8 cellular contexts compared by ENCODE assay signal in genomic region chr6:152948150-152948768, GRCh38. TPM values are rescaled to one million over a fixed set of nuclear protein-coding genes. Genes with fewer than 3 reads are reported as not detected.
DNase-seq lines count a peak whose midpoint lies in the region; ATAC-seq and TF ChIP-seq lines count a peak whose summit lies in the region.

No MANE protein-coding gene starts in this region.

- peak; percentile 27 for DNase-seq in AG08396 (ENCODE audit: low spot score)
- DNase-seq in NAMALWA (ENCODE audit: low spot score), result peak; percentile 68
- no peak for DNase-seq in left cardiac atrium
- no peak for DNase-seq in sciatic nerve (ENCODE audit: low spot score)
- DNase-seq in activated naive CD4-positive, alpha-beta T cell (lab: John Stamatoyannopoulos, UW), result no peak

- no peak overlapping the region for H3K4me3 ChIP-seq in WI38 (ENCODE audit: low read depth, low read length)

- TF ChIP-seq CTCF in GM12874 (IDR thresholded peaks at IDR 0.05; ENCODE audit: insufficient read depth, low read depth, low read length) (peak; percentile 48; the same call in 1 of the 2 replicates), WI38 (IDR thresholded peaks at IDR 0.05; ENCODE audit: low read depth, low read length) (peak; percentile 35; the same call in 1 of the 2 replicates)

- ATAC-seq in HG02571 (IDR thresholded peaks at IDR 0.05; ENCODE audit: unreplicated experiment) (peak; percentile 62), left cardiac atrium (peak; percentile 57 to 69), sciatic nerve (peak; percentile 84)

- intact Hi-C loops in left cardiac atrium (cut with DNase I) (loop anchor here in 1 of 2 donors (2.0 to 5.0 kb wide), 2 partner anchors 83 to 396 kb away; no protein-coding TSS in a partner anchor), sciatic nerve (cut with DNase I) (no loop called here)

RNA-seq across cellular contexts. Expression of gene FBXO5, which starts 34.6 kb away (rescaled TPM):
- total RNA-seq in left cardiac atrium (1 to 10 TPM; 2.7 to 3.1 TPM), sciatic nerve (5.1 TPM)

RNA-seq across cellular contexts. Expression of gene MTRF1L, which starts 54.2 kb away (rescaled TPM):
- total RNA-seq in left cardiac atrium, result 10 to 100 TPM; 28.3 to 36.1 TPM
- total RNA-seq in sciatic nerve, result 17.8 TPM

Comparison
In these comparisons a context has a peak if more than half of its experiments do, and no peak if none do; other contexts are left out.
1. DNase-seq: peak in AG08396 (single experiment) and NAMALWA (single experiment); none in left cardiac atrium (single experiment), sciatic nerve (single experiment) and activated naive CD4-positive, alpha-beta T cell (0 of 4).
2. Peak in every context shown above with its lines, with median percentiles within 50 percentile points of each other: ATAC-seq.